Comparison of ENCODE assay signal across 8 cellular contexts in genomic region chr13:106567421-106568224, GRCh38. TPM values are rescaled to one million over a fixed set of nuclear protein-coding genes. Genes with fewer than 3 reads are reported as not detected.
A peak's percentile ranks its signal among the peaks of the same experiment; 100 is the strongest.
DNase-seq lines count a peak whose midpoint lies in the region; ATAC-seq, FAIRE-seq and TF ChIP-seq lines count a peak whose summit lies in the region.

Gene ARGLU1 (minus strand): TSS chr13:106568137. CDS start chr13:106567919, 218 bp downstream.

- FAIRE-seq in D721Med (lab: Jason Lieb, UNC), result no peak

- TF ChIP-seq POLR2A in esophagus squamous epithelium (IDR thresholded peaks at IDR 0.05), result peak in 3 of 4 donors; percentile 89 to 98 (median 90)

- DNase-seq in D721Med (ENCODE audit: insufficient read length, low spot score) (peak; percentile 32), HUDEP-2 (lab: John Stamatoyannopoulos, UW; ENCODE audit: unreplicated experiment in 76 of 76) (peak in 75 of 76 experiments; percentile 13 to 94 (median 83)), esophagus squamous epithelium (lab: John Stamatoyannopoulos, UW) (peak; percentile 33), naive B cell (peak; percentile 95)
- DNase-seq in activated T-cell treated with anti-CD3 and anti-CD28 coated beads, Interleukin-2, amount 50 U/mL, for 72 hours, result peak; percentile 95
- DNase-seq in stimulated activated naive B cell treated with anti-CD40 and anti-IgM and Interleukin-4, amounts not matched to agents 10 μg/mL and 1 μg/mL and 100 μg/mL, for 72 hours, result peak; percentile 96

- intact Hi-C loops in esophagus squamous epithelium (cut with DNase I), result no loop called here

- no peak for TF ChIP-seq CTCF in D721Med (IDR thresholded peaks at IDR 0.05; ENCODE audit: insufficient read depth, missing control alignments)
- TF ChIP-seq CTCF in esophagus squamous epithelium (IDR thresholded peaks at IDR 0.05), result no peak

- peak within 1 kb of the TSS; percentile 99 for H3K4me3 Mint-ChIP-seq in activated T-cell treated with anti-CD3 and anti-CD28 coated beads, Interleukin-2, amount 50 U/mL, for 72 hours
- H3K4me3 Mint-ChIP-seq in naive B cell, result peak within 1 kb of the TSS; percentile 86 to 100 (median 96)
- H3K4me3 Mint-ChIP-seq in stimulated activated naive B cell treated with anti-CD40 and anti-IgM and Interleukin-4, amounts not matched to agents 10 μg/mL and 1 μg/mL and 100 μg/mL, for 72 hours, result peak within 1 kb of the TSS; percentile 95 to 97

- H3K4me1 Mint-ChIP-seq in activated T-cell treated with anti-CD3 and anti-CD28 coated beads, Interleukin-2, amount 50 U/mL, for 72 hours (ENCODE audit: low read depth), result peaks cover 67% of the 10 kb centered on the region
- H3K4me1 Mint-ChIP-seq in naive B cell, result peaks cover 58 to 67% (median 60%) of the 10 kb centered on the region in 3 donors
- H3K4me1 Mint-ChIP-seq in stimulated activated naive B cell treated with anti-CD40 and anti-IgM and Interleukin-4, amounts not matched to agents 10 μg/mL and 1 μg/mL and 100 μg/mL, for 72 hours, result peaks cover 32 to 56% of the 10 kb centered on the region in 2 donors

- H3K9me3 Mint-ChIP-seq in activated T-cell treated with anti-CD3 and anti-CD28 coated beads, Interleukin-2, amount 50 U/mL, for 72 hours, result peaks cover 0 to 2% of the 10 kb centered on the region in 2 donors
- H3K9me3 Mint-ChIP-seq in naive B cell, result peaks cover 0 to 2% (median 0%) of the 10 kb centered on the region in 7 donors
- H3K9me3 Mint-ChIP-seq in stimulated activated naive B cell treated with anti-CD40 and anti-IgM and Interleukin-4, amounts not matched to agents 10 μg/mL and 1 μg/mL and 100 μg/mL, for 72 hours, result no peaks in the 10 kb centered on the region

- peaks cover 10 to 76% (median 31%) of the 10 kb centered on the region in 3 donors for H3K4me1 ChIP-seq in esophagus squamous epithelium

- peak; percentile 64 for ATAC-seq in GM21390 (IDR thresholded peaks at IDR 0.05; ENCODE audit: unreplicated experiment)
- ATAC-seq in activated T-cell treated with anti-CD3 and anti-CD28 coated beads, Interleukin-2, amount 50 U/mL, for 72 hours (replicated peaks in 1 of 2), result peak; percentile 80 to 81
- ATAC-seq in naive B cell (ENCODE audit: low read depth in 2 of 2), result peak; percentile 76 to 77
- ATAC-seq in stimulated activated naive B cell treated with anti-CD40 and anti-IgM and Interleukin-4, amounts not matched to agents 10 μg/mL and 1 μg/mL and 100 μg/mL, for 72 hours (replicated peaks), result peak; percentile 78 to 81

- H3K27ac ChIP-seq in esophagus squamous epithelium, result peak within 1 kb of the TSS; percentile 93 to 100 (median 98)

- H3K4me3 ChIP-seq in esophagus squamous epithelium, result peak within 1 kb of the TSS; percentile 96 to 98 (median 97)

- 1 to 2% methylated on average over 29 to 58 of the region's 109 CpGs for WGBS in esophagus squamous epithelium, 2 donors

- H3K36me3 Mint-ChIP-seq in activated T-cell treated with anti-CD3 and anti-CD28 coated beads, Interleukin-2, amount 50 U/mL, for 72 hours (ENCODE audit: insufficient read depth in 2 of 2), result peaks cover 8 to 9% of the 10 kb centered on the region in 2 donors
- peaks cover 0 to 7% of the 10 kb centered on the region in 2 donors for H3K36me3 Mint-ChIP-seq in naive B cell
- H3K36me3 Mint-ChIP-seq in stimulated activated naive B cell treated with anti-CD40 and anti-IgM and Interleukin-4, amounts not matched to agents 10 μg/mL and 1 μg/mL and 100 μg/mL, for 72 hours, result peaks cover 10 to 25% of the 10 kb centered on the region in 2 donors

- no peaks in the 10 kb centered on the region for H3K27me3 ChIP-seq in esophagus squamous epithelium

- H3K27me3 Mint-ChIP-seq in activated T-cell treated with anti-CD3 and anti-CD28 coated beads, Interleukin-2, amount 50 U/mL, for 72 hours (ENCODE audit: low read depth), result no peaks in the 10 kb centered on the region
- H3K27me3 Mint-ChIP-seq in naive B cell, result no peaks in the 10 kb centered on the region
- no peaks in the 10 kb centered on the region for H3K27me3 Mint-ChIP-seq in stimulated activated naive B cell treated with anti-CD40 and anti-IgM and Interleukin-4, amounts not matched to agents 10 μg/mL and 1 μg/mL and 100 μg/mL, for 72 hours

- no peaks in the 10 kb centered on the region for H3K9me3 ChIP-seq in esophagus squamous epithelium

- no peaks in the 10 kb centered on the region for H3K36me3 ChIP-seq in esophagus squamous epithelium

- peak within 1 kb of the TSS; percentile 99 for H3K27ac Mint-ChIP-seq in activated T-cell treated with anti-CD3 and anti-CD28 coated beads, Interleukin-2, amount 50 U/mL, for 72 hours
- H3K27ac Mint-ChIP-seq in naive B cell, result peak within 1 kb of the TSS; percentile 93 to 99 (median 97)
- peak within 1 kb of the TSS; percentile 97 for H3K27ac Mint-ChIP-seq in stimulated activated naive B cell treated with anti-CD40 and anti-IgM and Interleukin-4, amounts not matched to agents 10 μg/mL and 1 μg/mL and 100 μg/mL, for 72 hours

TF ChIP-seq in PFSK-1, 5 proteins besides CTCF, POLR2A, EP300 and RAD21:
- peak; percentile 51 for TF ChIP-seq FOXP2 (optimal IDR thresholded peaks at IDR 0.05; ENCODE audit: borderline replicate concordance, extremely low read depth, extremely low read length, insufficient read depth)
- no peak for TF ChIP-seq SIN3A (IDR thresholded peaks at IDR 0.05; ENCODE audit: borderline replicate concordance, insufficient read depth, low read length)
- TF ChIP-seq TAF1 (IDR thresholded peaks at IDR 0.05; ENCODE audit: borderline replicate concordance, insufficient read depth, low read length), result peak; percentile 66; the same call in 1 of the 2 replicates
- TF ChIP-seq REST (IDR thresholded peaks at IDR 0.05; ENCODE audit: insufficient read depth in 1 of 2, low read depth in 2 of 2, low read length in 2 of 2), result no peak
- TF ChIP-seq POLR2AphosphoS5 (IDR thresholded peaks at IDR 0.05; ENCODE audit: low read depth, low read length), result peak; percentile 93

RNA-seq across cellular contexts. Expression of gene ARGLU1, which starts in this region (rescaled TPM):
- 33.7 TPM for polyA plus RNA-seq in PFSK-1 (2012; ENCODE audit: insufficient read length, low read depth)
- 10 to 100 TPM; 97.2 to 98.9 TPM for total RNA-seq in activated T-cell treated with anti-CD3 and anti-CD28 coated beads, Interleukin-2, amount 50 U/mL, for 72 hours
- 100 to 1,000 TPM in 1 of 4 donors, 10 to 100 TPM in 3; 29.1 to 111 (median 47.3) TPM for total RNA-seq in esophagus squamous epithelium
- 10 to 100 TPM; 30.3 to 63.7 (median 43.3) TPM for polyA plus RNA-seq in naive B cell (ENCODE audit: low read depth in 6 of 6)

Comparison
In these comparisons a context has a peak if more than half of its experiments do, and no peak if none do; other contexts are left out.
1. Peak in every context shown above with its lines: DNase-seq, ATAC-seq, H3K4me3 ChIP-seq and H3K27ac ChIP-seq.
2. DNase-seq: peak in every context shown above with its lines; median percentile 96 in stimulated activated naive B cell treated with anti-CD40 and anti-IgM and Interleukin-4, amounts not matched to agents 10 μg/mL and 1 μg/mL and 100 μg/mL, for 72 hours; 95 in activated T-cell treated with anti-CD3 and anti-CD28 coated beads, Interleukin-2, amount 50 U/mL, for 72 hours; 95 in naive B cell; 83 in HUDEP-2; 33 in esophagus squamous epithelium; 32 in D721Med.